ENCODE assay signal across 8 cellular contexts in genomic region chr20:64256282-64256947, GRCh38. TPM values are rescaled to one million over a fixed set of nuclear protein-coding genes. Genes with fewer than 3 reads are reported as not detected.
DNase-seq lines count a peak whose midpoint lies in the region; ATAC-seq and TF ChIP-seq lines count a peak whose summit lies in the region.

No MANE protein-coding gene starts in this region.

- peaks cover 0 to 11% (median 0%) of the 10 kb centered on the region in 3 experiments; a peak in 3 of 7 replicates for H3K36me3 Mint-ChIP-seq in H9 (ENCODE audit: insufficient read depth in 1 of 3, low read depth in 3 of 3)
- H3K36me3 Mint-ChIP-seq in T-helper 2 cell treated with Interferon-gamma antibody and Interleukin-4, amounts not matched to agents 5 μg/mL and 100 μg/mL, for 36 hours (ENCODE audit: low read depth): peaks cover 9% of the 10 kb centered on the region

- no peak overlapping the region for H3K14ac ChIP-seq in H9 (ENCODE audit: insufficient read depth, low read length)

- H3K56ac ChIP-seq in H9 (ENCODE audit: insufficient read length, low read depth, low read length): no peak overlapping the region

- peak overlapping the region; percentile 78 for H3K9ac ChIP-seq in H9 (ENCODE audit: extremely low read depth, insufficient read length, low read length)

- H3K4me3 ChIP-seq in sigmoid colon: peak overlapping the region; percentile 81 to 100 (median 97)

- H3K23me2 ChIP-seq in H9 (ENCODE audit: insufficient read length, low read depth, low read length, poor library complexity, severe bottlenecking): peaks cover 12% of the 10 kb centered on the region

- H3K4me2 ChIP-seq in H9 (ENCODE audit: insufficient read depth, insufficient read length, low read length): peak overlapping the region; percentile 86

- H2BK120ac ChIP-seq in H9 (ENCODE audit: low read depth, low read length, poor library complexity, severe bottlenecking): no peak overlapping the region

- no CpG with 5 or more reads among the region's 16 CpGs for WGBS in H9 (ENCODE audit: extremely low coverage, insufficient read length, low lambda C conversion rate)
- WGBS in sigmoid colon, 2 donors: 24 to 26% methylated on average over 16 of the region's 16 CpGs

- no peak overlapping the region for H2BK20ac ChIP-seq in H9 (ENCODE audit: low read depth, low read length, poor library complexity, severe bottlenecking)

- H3K4me1 ChIP-seq in H9 (ENCODE audit: insufficient read depth, low read length) (no peaks in the 10 kb centered on the region), sigmoid colon (peaks cover 0 to 52% (median 38%) of the 10 kb centered on the region in 4 donors)

- H3K23ac ChIP-seq in H9 (ENCODE audit: insufficient read length, low read depth, low read length): no peak overlapping the region

- no peak overlapping the region for H4K91ac ChIP-seq in H9 (ENCODE audit: insufficient read length, low read depth, low read length)

- DNase-seq in H9 (no peak), globus pallidus (ENCODE audit: low spot score) (peak; percentile 13), sigmoid colon (no peak), NCI-H1105 treated with DMSO at 0.1 percent for 48 hours (lab: John Stamatoyannopoulos, UW) (no peak), NCI-H526 treated with DMSO at 0.1 percent for 48 hours (lab: John Stamatoyannopoulos, UW) (no peak), anterior cingulate cortex (lab: John Stamatoyannopoulos, UW) (no peak)
- DNase-seq in T-helper 2 cell treated with Interferon-gamma antibody and Interleukin-4, amounts not matched to agents 5 μg/mL and 100 μg/mL, for 36 hours (ENCODE audit: low spot score): no peak

- no peak overlapping the region for H3K18ac ChIP-seq in H9 (ENCODE audit: insufficient read length, low read depth, low read length)

- H3K27me3 Mint-ChIP-seq in H9 (ENCODE audit: low read depth): peaks cover 12% of the 10 kb centered on the region
- H3K27me3 Mint-ChIP-seq in T-helper 2 cell treated with Interferon-gamma antibody and Interleukin-4, amounts not matched to agents 5 μg/mL and 100 μg/mL, for 36 hours (ENCODE audit: low read depth): peaks cover 4% of the 10 kb centered on the region

- H3K9me3 ChIP-seq in H9 (ENCODE audit: control insufficient read depth, low read depth, low read length) (no peaks in the 10 kb centered on the region), sigmoid colon (no peaks in the 10 kb centered on the region)

- no peaks in the 10 kb centered on the region for H4K20me1 ChIP-seq in H9 (ENCODE audit: control insufficient read depth, insufficient read depth, insufficient read length)

- no peak for TF ChIP-seq EP300 in sigmoid colon (IDR thresholded peaks at IDR 0.05)

- no peak overlapping the region for H2AFZ ChIP-seq in H9 (ENCODE audit: low read length)

- no peak for TF ChIP-seq POLR2A in sigmoid colon (IDR thresholded peaks at IDR 0.05)

- H4K8ac ChIP-seq in H9 (replicated peaks; ENCODE audit: insufficient read length, low read depth, low read length): no peak overlapping the region

- no peaks in the 10 kb centered on the region for H3K9me3 Mint-ChIP-seq in H9
- no peaks in the 10 kb centered on the region for H3K9me3 Mint-ChIP-seq in T-helper 2 cell treated with Interferon-gamma antibody and Interleukin-4, amounts not matched to agents 5 μg/mL and 100 μg/mL, for 36 hours

- ATAC-seq in HG03469 (IDR thresholded peaks at IDR 0.05; ENCODE audit: unreplicated experiment): no peak

- no peak overlapping the region for H3K4ac ChIP-seq in H9 (ENCODE audit: low read depth, low read length)

- no peak overlapping the region for H2BK12ac ChIP-seq in H9 (ENCODE audit: insufficient read length, low read depth, low read length)

- intact Hi-C loops in sigmoid colon (cut with DNase I): no loop called here

- H2AK5ac ChIP-seq in H9 (ENCODE audit: insufficient read length, low read length): no peak overlapping the region

- H3T11ph ChIP-seq in H9 (ENCODE audit: low read length): no peak overlapping the region

- H3K27ac ChIP-seq in H9 (ENCODE audit: insufficient read length, low read depth, low read length) (no peak overlapping the region), sigmoid colon (peak overlapping the region; percentile 84 to 94 (median 90))

- H4K5ac ChIP-seq in H9 (ENCODE audit: insufficient read length, low read depth, low read length): no peak overlapping the region

- peak overlapping the region; percentile 89 to 96 for H3K4me3 Mint-ChIP-seq in H9
- H3K4me3 Mint-ChIP-seq in T-helper 2 cell treated with Interferon-gamma antibody and Interleukin-4, amounts not matched to agents 5 μg/mL and 100 μg/mL, for 36 hours: peak overlapping the region; percentile 90

- H3K4me1 Mint-ChIP-seq in H9: peaks cover 32 to 35% of the 10 kb centered on the region in 2 experiments
- peaks cover 40% of the 10 kb centered on the region for H3K4me1 Mint-ChIP-seq in T-helper 2 cell treated with Interferon-gamma antibody and Interleukin-4, amounts not matched to agents 5 μg/mL and 100 μg/mL, for 36 hours (ENCODE audit: low read depth)

- TF ChIP-seq CTCF in H9 (conservative IDR thresholded peaks at IDR 0.05): no peak
- no peak for TF ChIP-seq CTCF in sigmoid colon (IDR thresholded peaks at IDR 0.05)

- H3K79me2 ChIP-seq in H9 (ENCODE audit: insufficient read depth, low read length): peaks cover 5% of the 10 kb centered on the region; the same call in 1 of the 2 replicates

- no peaks in the 10 kb centered on the region; the same call in 1 of the 2 replicates for H3K27me3 ChIP-seq in H9 (ENCODE audit: insufficient read depth, low read length)
- H3K27me3 ChIP-seq in sigmoid colon: no peaks in the 10 kb centered on the region

- H3K79me1 ChIP-seq in H9 (ENCODE audit: insufficient read depth, low read depth, low read length, poor library complexity, severe bottlenecking): peaks cover 3% of the 10 kb centered on the region

- no peak overlapping the region for H2BK5ac ChIP-seq in H9 (ENCODE audit: insufficient read length, low read length)

- no peaks in the 10 kb centered on the region for H3K36me3 ChIP-seq in sigmoid colon

- peak overlapping the region in 2 of 3 experiments; percentile 62 to 91; a peak in 5 of 7 replicates for H3K27ac Mint-ChIP-seq in H9
- peak overlapping the region; percentile 94 for H3K27ac Mint-ChIP-seq in T-helper 2 cell treated with Interferon-gamma antibody and Interleukin-4, amounts not matched to agents 5 μg/mL and 100 μg/mL, for 36 hours

- no peak overlapping the region for H2BK15ac ChIP-seq in H9 (ENCODE audit: low read depth, low read length)

RNA-seq across cellular contexts. Expression of gene PCMTD2, which starts 0.9 kb away (rescaled TPM):
- total RNA-seq in H9 (2021): 52.0 and 52.7 TPM in 2 replicates
- total RNA-seq in sigmoid colon: 10 to 100 TPM; 60.3 to 73.9 (median 65.2) TPM
- polyA plus RNA-seq in sigmoid colon: 10 to 100 TPM in 2 of 3 donors, 1 to 10 TPM in 1; 9.9 to 26.4 (median 18.0) TPM
